In genomic region chr5:173016621-173017046, GRCh38 we compare ENCODE assay signal across 8 cellular contexts. TPM values are rescaled to one million over a fixed set of nuclear protein-coding genes. Genes with fewer than 3 reads are reported as not detected.
DNase-seq lines count a peak whose midpoint lies in the region; ATAC-seq and TF ChIP-seq lines count a peak whose summit lies in the region.

No MANE protein-coding gene starts in this region.

- H3K9me2 ChIP-seq in HCT116 (ENCODE audit: insufficient read depth): no peaks in the 10 kb centered on the region

- H3K27ac ChIP-seq in HCT116 (ENCODE audit: low read depth, low read length): peak overlapping the region; percentile 79
- H3K27ac ChIP-seq in rectal smooth muscle tissue (ENCODE audit: low read depth, low read length): peak overlapping the region; percentile 68

- peaks cover 2% of the 10 kb centered on the region for H3K27me3 Mint-ChIP-seq in glutamatergic neuron (ENCODE audit: unreplicated experiment)

- no peak overlapping the region for H2AFZ ChIP-seq in HCT116 (ENCODE audit: low read depth, low read length, poor library complexity, severe bottlenecking)

- TF ChIP-seq RAD21 in HCT116 (IDR thresholded peaks at IDR 0.05; ENCODE audit: low read depth): 0 out of 2 replicates have a peak, but pooled peaks have one; percentile 8

- H3K4me1 ChIP-seq in HCT116 (ENCODE audit: control insufficient read depth in 1 of 2, insufficient read depth in 2 of 2, low read length in 2 of 2): peaks cover 29 to 32% of the 10 kb centered on the region in 2 experiments
- H3K4me1 ChIP-seq in rectal smooth muscle tissue (ENCODE audit: control insufficient read depth, insufficient read depth, low read length): peaks cover 20% of the 10 kb centered on the region

- H3K27ac Mint-ChIP-seq in glutamatergic neuron (ENCODE audit: unreplicated experiment): peak overlapping the region; percentile 29

- H3K36me3 Mint-ChIP-seq in glutamatergic neuron (ENCODE audit: unreplicated experiment): peaks cover 11% of the 10 kb centered on the region

- POLR2A ChIA-PET in HCT116 (lab: Charles Lee): interaction anchor here (0.8 to 1.2 kb wide), 2 partner anchors 13 to 33 kb away, joined by 3 to 4 read pairs; partner anchors contain the start of gene ATP6V0E1

- H3K4me3 Mint-ChIP-seq in glutamatergic neuron (ENCODE audit: unreplicated experiment): no peak overlapping the region

- RAD21 ChIA-PET in HCT116 (lab: Charles Lee; ENCODE audit: low non-redundant PET in 1 of 2, low total read pairs in 2 of 2, uncharacterized antibody in 2 of 2, unreplicated experiment in 2 of 2): no interaction called here

- TF ChIP-seq CTCF in HCT116 (IDR thresholded peaks at IDR 0.05 in 2 of 3, conservative IDR thresholded peaks at IDR 0.05 in 1 of 3; ENCODE audit: borderline replicate concordance in 1 of 3, insufficient read depth in 1 of 3, low read depth in 2 of 3, low read length in 2 of 3): no peak
- TF ChIP-seq CTCF in glutamatergic neuron (IDR thresholded peaks at IDR 0.05; ENCODE audit: partially characterized antibody, unreplicated experiment): no peak

- H3K36me3 ChIP-seq in HCT116 (ENCODE audit: control insufficient read depth in 1 of 2, insufficient read depth in 2 of 2, low read length in 2 of 2) (no peaks in the 10 kb centered on the region), rectal smooth muscle tissue (ENCODE audit: control insufficient read depth, insufficient read depth, low read length) (no peaks in the 10 kb centered on the region)

- ATAC-seq in HCT116 (peak; percentile 82), GM18909 (IDR thresholded peaks at IDR 0.05; ENCODE audit: poor library complexity, unreplicated experiment) (no peak), GM21515 (IDR thresholded peaks at IDR 0.05; ENCODE audit: unreplicated experiment) (no peak)

- peak overlapping the region; percentile 52 for H3K4me2 ChIP-seq in HCT116 (ENCODE audit: low read length)

- intact Hi-C loops in HCT116 (cut with micrococcal nuclease): no loop called here

- no peaks in the 10 kb centered on the region for H4K20me1 ChIP-seq in HCT116 (ENCODE audit: insufficient read depth)

- H3K9me3 ChIP-seq in HCT116 (ENCODE audit: control insufficient read depth in 1 of 2, insufficient read depth in 1 of 2, low read depth in 1 of 2, low read length in 2 of 2): no peaks in the 10 kb centered on the region

- BruUV-seq in HCT116 (replicated peaks; lab: Mats Ljungman, UMichigan): no TSS peak

- TF ChIP-seq POLR2A in HCT116 (IDR thresholded peaks at IDR 0.05; ENCODE audit: borderline replicate concordance, extremely low read depth, insufficient read depth, insufficient read length): no peak

- H3K27me3 ChIP-seq in HCT116 (ENCODE audit: insufficient read depth, low read length) (no peaks in the 10 kb centered on the region), rectal smooth muscle tissue (ENCODE audit: control insufficient read depth, insufficient read depth, low read length) (no peaks in the 10 kb centered on the region)

- peak overlapping the region; percentile 15 to 26; a peak in 3 of 4 replicates for H3K4me3 ChIP-seq in HCT116 (replicated peaks in 1 of 2; ENCODE audit: low read depth in 1 of 2, low read length in 2 of 2)
- H3K4me3 ChIP-seq in rectal smooth muscle tissue (ENCODE audit: low read length): no peak overlapping the region

- H3K9ac ChIP-seq in HCT116 (ENCODE audit: low read length) (peak overlapping the region; percentile 46), rectal smooth muscle tissue (ENCODE audit: low read length) (no peak overlapping the region)

- CTCF ChIA-PET in HCT116 (lab: Charles Lee): no interaction called here

- peak; percentile 79 for DNase-seq in HCT116 (ENCODE audit: low read depth, low spot score)
- peak; percentile 1 for DNase-seq in activated CD8-positive, alpha-beta memory T cell treated with anti-CD3 and anti-CD28 coated beads, Interleukin-2, amount 50 U/mL, for 48 hours
- no peak for DNase-seq in glutamatergic neuron
- no peak for DNase-seq in NCI-H526 (lab: John Stamatoyannopoulos, UW)
- DNase-seq in HT-29 (ENCODE audit: low spot score): no peak

- no peaks in the 10 kb centered on the region for H3K9me3 Mint-ChIP-seq in glutamatergic neuron (ENCODE audit: unreplicated experiment)

- peaks cover 55% of the 10 kb centered on the region for H3K79me2 ChIP-seq in HCT116 (ENCODE audit: insufficient read depth, low read length)

- peaks cover 20% of the 10 kb centered on the region for H3K4me1 Mint-ChIP-seq in glutamatergic neuron (ENCODE audit: low read depth, unreplicated experiment)

TF ChIP-seq in HCT116, 20 proteins besides CTCF, POLR2A, EP300 and RAD21 (continues in another document):
- TF ChIP-seq YY1 (IDR thresholded peaks at IDR 0.05; ENCODE audit: extremely low read depth, insufficient replicate concordance, low read depth, low read length) (no peak), CEBPB (IDR thresholded peaks at IDR 0.05; ENCODE audit: low read depth) (peak; percentile 74), JUND (IDR thresholded peaks at IDR 0.05) (peak; percentile 76), SP1 (IDR thresholded peaks at IDR 0.05; ENCODE audit: low read depth) (peak; percentile 80), ZBTB33 (IDR thresholded peaks at IDR 0.05; ENCODE audit: extremely low read depth, insufficient replicate concordance, low read length) (no peak), FOSL1 (IDR thresholded peaks at IDR 0.05; ENCODE audit: low read depth) (peak; percentile 75), EZH2 (IDR thresholded peaks at IDR 0.05) (no peak), EZH2phosphoT487 (IDR thresholded peaks at IDR 0.05; ENCODE audit: borderline replicate concordance) (no peak), REST (IDR thresholded peaks at IDR 0.05; ENCODE audit: low read depth) (no peak), SIN3A (IDR thresholded peaks at IDR 0.05; ENCODE audit: low read depth) (peak; percentile 72; the same call in 1 of the 2 replicates), MAX (IDR thresholded peaks at IDR 0.05) (0 out of 2 replicates have a peak, but pooled peaks have one; percentile 18), CBX3 (IDR thresholded peaks at IDR 0.05; ENCODE audit: low read depth) (peak; percentile 64), SRF (IDR thresholded peaks at IDR 0.05; ENCODE audit: low read depth) (peak; percentile 53), ZFX (IDR thresholded peaks at IDR 0.05) (no peak), ELF1 (IDR thresholded peaks at IDR 0.05; ENCODE audit: borderline replicate concordance, low read depth) (no peak), ZNF274 (IDR thresholded peaks at IDR 0.05; ENCODE audit: low read depth, low read length) (no peak), TCF7L2 (IDR thresholded peaks at IDR 0.05; ENCODE audit: borderline replicate concordance, extremely low read depth, insufficient read depth, insufficient read length) (no peak)

RNA-seq across cellular contexts. Expression of gene ATP6V0E1, which starts 33.1 kb away (rescaled TPM):
- total RNA-seq in HCT116 (2021; ENCODE audit: unreplicated experiment) (84.6 TPM), glutamatergic neuron (ENCODE audit: unreplicated experiment) (95.3 TPM)
- 98.7 and 102 TPM in 2 replicates for polyA plus RNA-seq in HCT116 (2012)
- 90.3 and 90.5 TPM in 2 replicates for total RNA-seq in HT-29 (2014; rRNA removed; shearing (Covaris generic))

RNA-seq across cellular contexts. Expression of gene CREBRF, which starts 39.5 kb away (rescaled TPM):
- 7.7 TPM for total RNA-seq in HCT116 (2021; ENCODE audit: unreplicated experiment)
- polyA plus RNA-seq in HCT116 (2012): 4.0 and 4.1 TPM in 2 replicates
- total RNA-seq in glutamatergic neuron (ENCODE audit: unreplicated experiment): 16.6 TPM
- 3.8 and 6.0 TPM in 2 replicates for total RNA-seq in HT-29 (2014; rRNA removed; shearing (Covaris generic))

RNA-seq across cellular contexts. Expression of gene RPL26L1, which starts 57.4 kb away (rescaled TPM):
- total RNA-seq in HCT116 (2021; ENCODE audit: unreplicated experiment): 58.3 TPM
- 76.8 and 85.2 TPM in 2 replicates for polyA plus RNA-seq in HCT116 (2012)
- total RNA-seq in glutamatergic neuron (ENCODE audit: unreplicated experiment): 50.6 TPM
- total RNA-seq in HT-29 (2014; rRNA removed; shearing (Covaris generic)): 36.6 and 41.9 TPM in 2 replicates

Comparison
In these comparisons a context has a peak if more than half of its experiments do, and no peak if none do; other contexts are left out.
1. DNase-seq: peak in HCT116 (single experiment) and activated CD8-positive, alpha-beta memory T cell treated with anti-CD3 and anti-CD28 coated beads, Interleukin-2, amount 50 U/mL, for 48 hours (single experiment); none in glutamatergic neuron (single experiment), NCI-H526 (0 of 2) and HT-29 (single experiment).